In the genomic region with DNA sequence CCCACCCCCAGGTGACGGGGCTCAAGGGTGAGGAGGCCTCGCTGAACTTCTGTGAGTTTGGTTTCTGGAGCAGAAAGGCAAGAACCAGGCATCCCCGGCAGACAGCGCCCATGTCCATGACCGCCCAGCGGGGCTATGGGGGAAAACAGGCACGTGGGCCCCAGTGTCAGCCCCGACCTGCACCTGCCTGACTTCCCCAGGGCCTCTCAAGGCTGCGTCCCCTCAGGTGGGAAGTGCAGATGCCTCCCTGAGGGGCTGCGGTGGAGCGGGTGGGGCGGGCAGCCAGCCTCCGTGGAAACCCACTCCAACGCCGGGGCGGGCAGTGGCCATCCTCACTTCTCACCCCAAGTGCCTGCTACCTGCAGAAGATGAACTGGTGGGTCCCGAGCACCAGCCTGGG, we compare ENCODE assay signal across 28 cellular contexts.
"Had no signal": no experiment of that assay in that cellular context is flagged by ENCODE, and none has a peak within 500 bp of the region (broad histone marks: within the 10 kb centered on the region; RNA-seq: fewer than 3 reads in every experiment).

No MANE protein-coding gene starts in this region.

- H3K4me3 ChIP-seq: colonic mucosa, coronary artery, dorsolateral prefrontal cortex, esophagus muscularis mucosa, esophagus squamous epithelium, gastrocnemius medialis, gastroesophageal sphincter, heart left ventricle, heart right ventricle had no signal

- H3K27ac ChIP-seq: colonic mucosa, coronary artery, dorsolateral prefrontal cortex, epithelial cell of prostate, esophagus muscularis mucosa, esophagus squamous epithelium, foreskin keratinocyte, gastrocnemius medialis, gastroesophageal sphincter, heart right ventricle had no signal

- H3K27me3 ChIP-seq: colonic mucosa, dorsolateral prefrontal cortex, esophagus muscularis mucosa, esophagus squamous epithelium, foreskin keratinocyte, gastrocnemius medialis, gastroesophageal sphincter, heart left ventricle, heart right ventricle had no signal

- H3K4me1 ChIP-seq: colonic mucosa, esophagus muscularis mucosa, esophagus squamous epithelium, foreskin keratinocyte, gastrocnemius medialis, gastroesophageal sphincter had no signal

- FAIRE-seq: colon, endometrium, endothelial cell of umbilical vein, frontal cortex had no signal

- ATAC-seq: effector memory CD8-positive, alpha-beta T cell; esophagus mucosa; foreskin keratinocyte; gastrocnemius medialis; gastroesophageal sphincter; heart left ventricle; heart right ventricle had no signal

- H3K9me3 ChIP-seq: colonic mucosa, esophagus muscularis mucosa, esophagus squamous epithelium, gastrocnemius medialis, gastroesophageal sphincter, heart left ventricle, heart right ventricle had no signal

- H3K36me3 ChIP-seq: colonic mucosa had no signal

- DNase-seq: colonic mucosa; cortex of kidney; dermis blood vessel endothelial cell; dorsolateral prefrontal cortex; effector CD4-positive, alpha-beta T cell; effector CD8-positive, alpha-beta T cell; effector memory CD4-positive, alpha-beta T cell; effector memory CD8-positive, alpha-beta T cell; endodermal cell; erythroblast; esophagus squamous epithelium; foreskin fibroblast; foreskin keratinocyte; foreskin melanocyte; gastrocnemius medialis; glutamatergic neuron; head of caudate nucleus; heart left ventricle; heart right ventricle had no signal
